10 cellular contexts compared by ENCODE assay signal in the genomic region with DNA sequence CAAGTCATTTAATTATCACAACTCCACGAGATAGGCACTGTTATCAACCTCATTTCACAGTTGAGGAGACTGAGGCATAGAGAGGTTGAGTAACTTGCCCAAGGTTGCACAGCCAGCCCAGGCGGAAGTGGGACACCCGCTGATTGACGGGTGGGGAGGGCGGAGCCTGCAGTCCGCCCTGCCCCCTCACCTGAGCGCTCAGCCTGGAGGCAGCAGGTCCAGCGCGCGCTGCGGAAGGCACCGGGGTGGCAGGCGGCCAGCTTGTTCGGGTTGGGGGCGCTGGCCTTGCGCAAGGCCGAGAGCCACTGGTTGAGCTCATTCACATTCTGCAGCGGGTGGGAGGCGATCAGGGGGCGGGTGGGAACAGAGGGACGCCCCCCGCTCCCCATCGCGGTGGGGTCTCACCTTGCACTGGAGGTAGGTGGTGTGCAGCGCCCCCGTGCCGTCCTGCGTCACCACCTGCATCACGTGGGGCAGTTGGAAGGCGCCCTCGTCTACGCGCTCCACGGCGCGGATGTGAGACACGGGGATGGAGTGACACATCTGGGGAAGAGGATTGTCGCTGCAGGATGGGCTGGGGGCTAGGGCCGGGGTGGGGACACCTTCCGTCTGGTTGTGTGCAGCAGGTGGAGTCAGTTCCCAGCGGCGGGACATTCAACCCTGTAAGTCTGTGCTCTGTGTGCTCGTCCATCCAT. TPM values are rescaled to one million over a fixed set of nuclear protein-coding genes. Genes with fewer than 3 reads are reported as not detected.
A peak's percentile ranks its signal among the peaks of the same experiment; 100 is the strongest.
DNase-seq lines count a peak whose midpoint lies in the region; ATAC-seq and TF ChIP-seq lines count a peak whose summit lies in the region.
"Had no signal": no experiment of that assay in that cellular context is flagged by ENCODE, and none has a peak within 500 bp of the region (broad histone marks: within the 10 kb centered on the region; RNA-seq: fewer than 3 reads in every experiment).

No MANE protein-coding gene starts in this region.

- H3K27me3 Mint-ChIP-seq in activated naive CD4-positive, alpha-beta T cell treated with anti-CD3 and anti-CD28 coated beads, Interleukin-2, amount 50 U/mL, for 24 hours: no peaks in the 10 kb centered on the region

- H3K79me2 ChIP-seq in ACC112 (ENCODE audit: control insufficient read depth, insufficient read depth, low read length, unreplicated experiment) (no peaks in the 10 kb centered on the region), OCI-LY1 (ENCODE audit: insufficient read depth, low read length) (no peaks in the 10 kb centered on the region)

- peaks cover 9% of the 10 kb centered on the region; the same call in 1 of the 2 replicates for H3K27me3 ChIP-seq in ACC112 (ENCODE audit: insufficient read depth, low read length)
- no peaks in the 10 kb centered on the region for H3K27me3 ChIP-seq in OCI-LY1 (ENCODE audit: insufficient read depth, low read length)
- H3K27me3 ChIP-seq in upper lobe of right lung: peaks cover 19% of the 10 kb centered on the region
- peaks cover 0 to 26% (median 0%) of the 10 kb centered on the region in 4 donors for H3K27me3 ChIP-seq in esophagus squamous epithelium
- H3K27me3 ChIP-seq: BLaER1 treated with 17β-estradiol and CSF1 and Interleukin-3, amounts not matched to agents 10 nM and 100 nM had no signal

- H3K27ac ChIP-seq in ACC112 (ENCODE audit: low read depth, low read length): no peak overlapping the region
- peak overlapping the region; percentile 67 for H3K27ac ChIP-seq in OCI-LY1 (ENCODE audit: low read depth, low read length, poor library complexity, severe bottlenecking)
- H3K27ac ChIP-seq in upper lobe of right lung: no peak overlapping the region
- no peak overlapping the region for H3K27ac ChIP-seq in esophagus squamous epithelium
- H3K27ac ChIP-seq: BLaER1 treated with 17β-estradiol and CSF1 and Interleukin-3, amounts not matched to agents 10 nM and 100 nM had no signal

- H3K4me1 ChIP-seq in ACC112 (ENCODE audit: control insufficient read depth, insufficient read depth, low read length, unreplicated experiment) (peaks cover 3% of the 10 kb centered on the region), OCI-LY1 (ENCODE audit: insufficient read depth, low read length, severe bottlenecking) (peaks cover 53% of the 10 kb centered on the region), mucosa of descending colon (ENCODE audit: low read depth) (no peaks in the 10 kb centered on the region), upper lobe of right lung (peaks cover 3% of the 10 kb centered on the region), esophagus squamous epithelium (peaks cover 0 to 10% (median 0%) of the 10 kb centered on the region in 3 donors)

- H2AFZ ChIP-seq in ACC112 (ENCODE audit: low read length, unreplicated experiment) (no peak overlapping the region), OCI-LY1 (ENCODE audit: low read length) (no peak overlapping the region)

- H3K4me3 ChIP-seq in ACC112 (ENCODE audit: low read depth, low read length) (peak overlapping the region; percentile 25; the same call in 1 of the 2 replicates), OCI-LY1 (ENCODE audit: low read depth, low read length, poor library complexity, severe bottlenecking) (peak overlapping the region; percentile 57), mucosa of descending colon (no peak overlapping the region), upper lobe of right lung (peak overlapping the region; percentile 30), esophagus squamous epithelium (peak overlapping the region in 2 of 4 donors; percentile 6 to 9)
- H3K4me3 ChIP-seq: BLaER1 treated with 17β-estradiol and CSF1 and Interleukin-3, amounts not matched to agents 10 nM and 100 nM had no signal

- peak overlapping the region; percentile 59 for H3K9ac ChIP-seq in OCI-LY1 (ENCODE audit: low read length)
- H3K9ac ChIP-seq: BLaER1 treated with 17β-estradiol and CSF1 and Interleukin-3, amounts not matched to agents 10 nM and 100 nM had no signal

- H3K27ac Mint-ChIP-seq in activated naive CD4-positive, alpha-beta T cell treated with anti-CD3 and anti-CD28 coated beads, Interleukin-2, amount 50 U/mL, for 24 hours: peak overlapping the region; percentile 46

- intact Hi-C loops in mucosa of descending colon (cut with DNase I, micrococcal nuclease): no loop called here
- intact Hi-C loops in upper lobe of right lung (cut with DNase I): no loop called here
- intact Hi-C loops in esophagus squamous epithelium (cut with DNase I): no loop called here

- H4K20me1 ChIP-seq in OCI-LY1 (ENCODE audit: insufficient read depth, low read length): no peaks in the 10 kb centered on the region
- H4K20me1 ChIP-seq: BLaER1 treated with 17β-estradiol and CSF1 and Interleukin-3, amounts not matched to agents 10 nM and 100 nM had no signal

- ATAC-seq in mucosa of descending colon (peak; percentile 77), upper lobe of right lung (peak; percentile 84), GM18873 (IDR thresholded peaks at IDR 0.05; ENCODE audit: low FRiP score, unreplicated experiment) (no peak)

- H3K36me3 Mint-ChIP-seq in activated naive CD4-positive, alpha-beta T cell treated with anti-CD3 and anti-CD28 coated beads, Interleukin-2, amount 50 U/mL, for 24 hours: no peaks in the 10 kb centered on the region

- TF ChIP-seq CTCF in OCI-LY1 (IDR thresholded peaks at IDR 0.05; ENCODE audit: low read length) (peak; percentile 51), mucosa of descending colon (IDR thresholded peaks at IDR 0.05) (no peak), upper lobe of right lung (IDR thresholded peaks at IDR 0.05) (no peak), esophagus squamous epithelium (IDR thresholded peaks at IDR 0.05) (no peak)

- no peaks in the 10 kb centered on the region for H3K9me2 ChIP-seq in OCI-LY1 (ENCODE audit: low read depth, low read length)

- peaks cover 13% of the 10 kb centered on the region for H3K4me1 Mint-ChIP-seq in activated naive CD4-positive, alpha-beta T cell treated with anti-CD3 and anti-CD28 coated beads, Interleukin-2, amount 50 U/mL, for 24 hours

- H3K4me3 Mint-ChIP-seq in activated naive CD4-positive, alpha-beta T cell treated with anti-CD3 and anti-CD28 coated beads, Interleukin-2, amount 50 U/mL, for 24 hours: peak overlapping the region; percentile 80

- H3F3A ChIP-seq in OCI-LY1 (ENCODE audit: insufficient read depth, low read length): peaks cover 9% of the 10 kb centered on the region; the same call in 1 of the 2 replicates

- WGBS in esophagus squamous epithelium, 2 donors: 8 to 14% methylated on average over 11 to 14 of the region's 43 CpGs

- peak overlapping the region; percentile 73 for H3K4me2 ChIP-seq in OCI-LY1 (ENCODE audit: low read length)
- H3K4me2 ChIP-seq: BLaER1 treated with 17β-estradiol and CSF1 and Interleukin-3, amounts not matched to agents 10 nM and 100 nM had no signal

- no peaks in the 10 kb centered on the region for H3K36me3 ChIP-seq in ACC112 (ENCODE audit: insufficient read depth, low read length)
- peaks cover 59% of the 10 kb centered on the region for H3K36me3 ChIP-seq in OCI-LY1 (ENCODE audit: insufficient read depth, low read length)
- no peaks in the 10 kb centered on the region for H3K36me3 ChIP-seq in mucosa of descending colon (ENCODE audit: low read depth)
- H3K36me3 ChIP-seq in upper lobe of right lung: no peaks in the 10 kb centered on the region
- H3K36me3 ChIP-seq in esophagus squamous epithelium: peaks cover 0 to 45% (median 6%) of the 10 kb centered on the region in 3 donors

- DNase-seq in mucosa of descending colon: peak in 1 of 3 donors; percentile 59
- peak; percentile 80 for DNase-seq in upper lobe of right lung
- no peak for DNase-seq in esophagus squamous epithelium (lab: John Stamatoyannopoulos, UW)
- DNase-seq in glomerular visceral epithelial cell (ENCODE audit: extremely low spot score): no peak

- no peaks in the 10 kb centered on the region for H3K9me3 Mint-ChIP-seq in activated naive CD4-positive, alpha-beta T cell treated with anti-CD3 and anti-CD28 coated beads, Interleukin-2, amount 50 U/mL, for 24 hours

- no peaks in the 10 kb centered on the region for H3K9me3 ChIP-seq in OCI-LY1 (ENCODE audit: low read length)
- H3K9me3 ChIP-seq in mucosa of descending colon: no peaks in the 10 kb centered on the region
- H3K9me3 ChIP-seq in upper lobe of right lung: no peaks in the 10 kb centered on the region
- no peaks in the 10 kb centered on the region for H3K9me3 ChIP-seq in esophagus squamous epithelium
- H3K9me3 ChIP-seq: BLaER1 treated with 17β-estradiol and CSF1 and Interleukin-3, amounts not matched to agents 10 nM and 100 nM had no signal

- TF ChIP-seq POLR2A in esophagus squamous epithelium (IDR thresholded peaks at IDR 0.05): no peak

RNA-seq across cellular contexts. Expression of a gene that starts 31.7 kb away (rescaled TPM):
- total RNA-seq in mucosa of descending colon: 1 to 10 TPM; 3.3 to 7.9 (median 6.5) TPM
- total RNA-seq in upper lobe of right lung: 0.26 TPM
- 10 to 100 TPM; 17.4 to 98.7 (median 56.6) TPM for total RNA-seq in esophagus squamous epithelium
- total RNA-seq: myocyte had no signal

RNA-seq across cellular contexts. Expression of a gene that starts 45.6 kb away (rescaled TPM):
- under 1 TPM in 1 of 3 donors, not detected in 2; 0.34 TPM for total RNA-seq in mucosa of descending colon
- not detected for total RNA-seq in upper lobe of right lung
- under 1 TPM in 1 of 4 donors, not detected in 3; 0.26 TPM for total RNA-seq in esophagus squamous epithelium
- total RNA-seq: myocyte had no signal

RNA-seq across cellular contexts. Expression of a gene that starts 47.4 kb away (rescaled TPM):
- total RNA-seq in mucosa of descending colon (1 to 10 TPM in 2 of 3 donors, under 1 TPM in 1; 0.67 to 5.9 (median 1.6) TPM), upper lobe of right lung (5.1 TPM), esophagus squamous epithelium (1 to 10 TPM in 3 of 4 donors, under 1 TPM in 1; 0.49 to 4.8 (median 1.8) TPM)
